Comparison of ENCODE assay signal across 8 cellular contexts in the genomic region with DNA sequence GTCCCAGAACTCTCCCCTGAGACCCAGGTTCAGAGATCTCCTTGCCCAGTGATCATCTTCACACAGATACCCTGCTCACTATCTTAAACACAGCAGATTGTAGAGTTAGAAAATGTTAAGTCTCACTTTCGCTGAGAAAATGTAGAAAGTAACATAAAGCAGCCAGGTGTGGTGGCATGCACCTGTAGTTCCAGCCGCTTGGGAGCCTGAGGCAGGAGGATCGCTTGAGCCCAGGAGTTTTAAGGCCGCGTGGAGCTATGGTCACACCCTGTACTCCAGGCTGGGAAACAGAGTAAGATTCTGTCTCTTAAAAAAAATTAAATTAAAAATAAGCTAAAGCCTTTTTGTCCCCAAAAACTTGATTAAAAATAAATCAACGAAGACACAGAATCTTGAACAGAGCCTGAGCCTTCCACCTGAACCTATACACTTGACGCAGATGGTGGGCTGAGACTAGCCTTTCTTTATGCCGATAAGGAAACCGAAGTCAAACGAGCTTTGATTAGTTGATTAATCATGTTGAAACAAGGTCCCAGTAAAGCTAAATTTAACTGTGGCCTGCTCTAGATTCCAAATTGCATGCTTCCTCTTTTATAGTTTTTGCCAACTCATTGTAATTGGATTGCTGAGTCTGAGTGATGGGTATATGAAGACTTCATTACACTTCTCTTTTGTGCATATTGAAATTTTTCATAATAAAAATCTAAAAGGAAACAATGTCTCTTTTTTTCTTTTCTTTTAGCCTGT.
DNase-seq lines count a peak whose midpoint lies in the region; ATAC-seq lines count a peak whose summit lies in the region.

No MANE protein-coding gene starts in this region.

- peak; percentile 24 for ATAC-seq in GM18519 (IDR thresholded peaks at IDR 0.05; ENCODE audit: low FRiP score, unreplicated experiment)
- peak; percentile 29 for ATAC-seq in GM21717 (IDR thresholded peaks at IDR 0.05; ENCODE audit: unreplicated experiment)
- no peak for ATAC-seq in activated naive CD8-positive, alpha-beta T cell treated with anti-CD3 and anti-CD28 coated beads, Interleukin-2, amount 50 U/mL, for 24 hours

- peaks cover 2% of the 10 kb centered on the region for H3K36me3 Mint-ChIP-seq in activated naive CD8-positive, alpha-beta T cell treated with anti-CD3 and anti-CD28 coated beads, Interleukin-2, amount 50 U/mL, for 24 hours (ENCODE audit: low read depth)

- DNase-seq in KBM-7 (peak; percentile 84), AG08396 (ENCODE audit: low spot score) (no peak), UCSD-AML1 (lab: John Stamatoyannopoulos, UW; ENCODE audit: unreplicated experiment) (no peak), NCI-H524 treated with DMSO at 0.1 percent for 48 hours (lab: John Stamatoyannopoulos, UW) (no peak), putamen (ENCODE audit: low spot score) (no peak)
- no peak for DNase-seq in activated naive CD8-positive, alpha-beta T cell treated with anti-CD3 and anti-CD28 coated beads, Interleukin-2, amount 50 U/mL, for 24 hours

- no peaks in the 10 kb centered on the region for H3K9me3 Mint-ChIP-seq in activated naive CD8-positive, alpha-beta T cell treated with anti-CD3 and anti-CD28 coated beads, Interleukin-2, amount 50 U/mL, for 24 hours

- H3K4me3 Mint-ChIP-seq in activated naive CD8-positive, alpha-beta T cell treated with anti-CD3 and anti-CD28 coated beads, Interleukin-2, amount 50 U/mL, for 24 hours = no peak overlapping the region

- H3K27me3 Mint-ChIP-seq in activated naive CD8-positive, alpha-beta T cell treated with anti-CD3 and anti-CD28 coated beads, Interleukin-2, amount 50 U/mL, for 24 hours = no peaks in the 10 kb centered on the region

- peak overlapping the region; percentile 88 for H3K27ac Mint-ChIP-seq in activated naive CD8-positive, alpha-beta T cell treated with anti-CD3 and anti-CD28 coated beads, Interleukin-2, amount 50 U/mL, for 24 hours

- in situ Hi-C loops in KBM-7 (cut with MboI; ENCODE audit: low pct_unique_long_range_greater_than_20kb, low sequenced_read_pairs) = no loop called here

- H3K4me1 Mint-ChIP-seq in activated naive CD8-positive, alpha-beta T cell treated with anti-CD3 and anti-CD28 coated beads, Interleukin-2, amount 50 U/mL, for 24 hours = peaks cover 36% of the 10 kb centered on the region
